ENCODE assay signal across 8 cellular contexts in genomic region chr12:109264095-109264942, GRCh38. TPM values are rescaled to one million over a fixed set of nuclear protein-coding genes. Genes with fewer than 3 reads are reported as not detected.
DNase-seq lines count a peak whose midpoint lies in the region; ATAC-seq, FAIRE-seq and TF ChIP-seq lines count a peak whose summit lies in the region.

No MANE protein-coding gene starts in this region.

- H3K36me3 Mint-ChIP-seq in endothelial cell (ENCODE audit: low read depth, unreplicated experiment): no peaks in the 10 kb centered on the region

- CTCF ChIA-PET in A549 (lab: Yijun Ruan, JAX): interaction anchor here (0.6 to 3.2 kb wide), 30 partner anchors 9 to 191 kb away, joined by 3 to 36 read pairs (median 4); no protein-coding TSS in a partner anchor

- H3K27ac ChIP-seq in A549 (no peak overlapping the region), WERI-Rb-1 (no peak overlapping the region), mesendoderm (ENCODE audit: low read depth, low read length) (no peak overlapping the region), suprapubic skin (peak overlapping the region; percentile 10)

- no peak overlapping the region for H2BK15ac ChIP-seq in mesendoderm (replicated peaks; ENCODE audit: low read depth)

- no peaks in the 10 kb centered on the region for H3K27me3 ChIP-seq in WERI-Rb-1 (ENCODE audit: insufficient read depth, low read depth, severe bottlenecking)
- H3K27me3 ChIP-seq in mesendoderm (ENCODE audit: insufficient read depth, low read length, poor library complexity): no peaks in the 10 kb centered on the region
- no peaks in the 10 kb centered on the region for H3K27me3 ChIP-seq in suprapubic skin

- 52% methylated on average over 21 of the region's 23 CpGs for WGBS in A549 (ENCODE audit: missing lambda C conversion rate)
- WGBS in mesendoderm (ENCODE audit: extremely low coverage, insufficient coverage, low lambda C conversion rate): no CpG with 5 or more reads among the region's 23 CpGs
- WGBS in suprapubic skin: 59% methylated on average over 23 of the region's 23 CpGs

- H3K4me3 ChIP-seq in A549: no peak overlapping the region
- H3K4me3 ChIP-seq in WERI-Rb-1 (ENCODE audit: low read depth, low read length): no peak overlapping the region
- no peak overlapping the region for H3K4me3 ChIP-seq in mesendoderm (ENCODE audit: low read length)
- H3K4me3 ChIP-seq in suprapubic skin: no peak overlapping the region

- no peak overlapping the region for H3K4me2 ChIP-seq in A549
- H3K4me2 ChIP-seq in mesendoderm (ENCODE audit: low read length): no peak overlapping the region

- no peaks in the 10 kb centered on the region for H3K79me2 ChIP-seq in mesendoderm (ENCODE audit: control insufficient read depth, insufficient read depth, low read length)

- peak overlapping the region; percentile 64 for H3K27ac Mint-ChIP-seq in endothelial cell (ENCODE audit: unreplicated experiment)

- no peak overlapping the region for H3K4me3 Mint-ChIP-seq in endothelial cell (ENCODE audit: unreplicated experiment)

- no peak overlapping the region for H3K18ac ChIP-seq in mesendoderm (ENCODE audit: low read length)

- H4K8ac ChIP-seq in mesendoderm (ENCODE audit: low read depth, low read length): no peak overlapping the region

- H3K23ac ChIP-seq in mesendoderm (ENCODE audit: low read length): no peak overlapping the region

- H3K4me1 Mint-ChIP-seq in endothelial cell (ENCODE audit: unreplicated experiment): peaks cover 2% of the 10 kb centered on the region

- no peak overlapping the region for H3K9ac ChIP-seq in mesendoderm (ENCODE audit: low read length)

- DNase-seq in A549 (ENCODE audit: low read depth in 1 of 2, low spot score in 1 of 2) (peak; percentile 78 to 86), NCI-H2081 treated with DMSO at 0.1 percent for 48 hours (lab: John Stamatoyannopoulos, UW) (peak; percentile 35), WERI-Rb-1 (peak; percentile 82), endothelial cell (ENCODE audit: low spot score) (peak; percentile 87), mesendoderm (peak; percentile 92), suprapubic skin (ENCODE audit: low spot score in 2 of 2) (peak; percentile 82 to 90)

- no peak overlapping the region for H2BK5ac ChIP-seq in mesendoderm (ENCODE audit: low read length)

- peak; percentile 69 for TF ChIP-seq CTCF in A549 (IDR thresholded peaks at IDR 0.05)
- peak; percentile 81 for TF ChIP-seq CTCF in GM12874 (IDR thresholded peaks at IDR 0.05; ENCODE audit: insufficient read depth, low read depth, low read length)
- TF ChIP-seq CTCF in WERI-Rb-1 (IDR thresholded peaks at IDR 0.05; ENCODE audit: low read depth, low read length): peak; percentile 92
- peak; percentile 79 for TF ChIP-seq CTCF in endothelial cell (IDR thresholded peaks at IDR 0.05; ENCODE audit: unreplicated experiment)
- TF ChIP-seq CTCF in suprapubic skin (IDR thresholded peaks at IDR 0.05): peak; percentile 42 to 52

- H3K79me1 ChIP-seq in mesendoderm (ENCODE audit: low read length): no peaks in the 10 kb centered on the region

- TF ChIP-seq POLR2A in A549 (IDR thresholded peaks at IDR 0.05; ENCODE audit: low read length) (no peak), suprapubic skin (IDR thresholded peaks at IDR 0.05) (no peak)

- peak; percentile 80 to 94; a peak in 5 of 6 replicates for ATAC-seq in A549
- no peak for ATAC-seq in HG02623 (IDR thresholded peaks at IDR 0.05; ENCODE audit: unreplicated experiment)

- POLR2A ChIA-PET in A549 (lab: Yijun Ruan, JAX): no interaction called here

- no peaks in the 10 kb centered on the region for H3K4me1 ChIP-seq in A549
- H3K4me1 ChIP-seq in mesendoderm (ENCODE audit: control insufficient read depth, low read depth, low read length): no peaks in the 10 kb centered on the region
- H3K4me1 ChIP-seq in suprapubic skin: no peaks in the 10 kb centered on the region

- FAIRE-seq in A549 (lab: Jason Lieb, UNC): no peak

- no peak overlapping the region for H2BK120ac ChIP-seq in mesendoderm (ENCODE audit: low read depth, low read length)

- no peaks in the 10 kb centered on the region for H3K9me3 Mint-ChIP-seq in endothelial cell (ENCODE audit: unreplicated experiment)

- TF ChIP-seq EP300 in A549 (IDR thresholded peaks at IDR 0.05) (no peak), suprapubic skin (IDR thresholded peaks at IDR 0.05) (no peak)

- H3K56ac ChIP-seq in mesendoderm (ENCODE audit: low read length): no peak overlapping the region

- TF ChIP-seq RAD21 in A549 (conservative IDR thresholded peaks at IDR 0.05 in 1 of 2, IDR thresholded peaks at IDR 0.05 in 1 of 2): peak; percentile 72 to 74

- peaks cover 3% of the 10 kb centered on the region for H3K27me3 Mint-ChIP-seq in endothelial cell (ENCODE audit: unreplicated experiment)

- H3K4ac ChIP-seq in mesendoderm (ENCODE audit: low read depth, low read length): no peak overlapping the region

- H3K9me3 ChIP-seq in A549 (no peaks in the 10 kb centered on the region), WERI-Rb-1 (ENCODE audit: severe bottlenecking) (no peaks in the 10 kb centered on the region), suprapubic skin (no peaks in the 10 kb centered on the region)

- H3K36me3 ChIP-seq in WERI-Rb-1 (no peaks in the 10 kb centered on the region; the same call in 1 of the 2 replicates), mesendoderm (ENCODE audit: control insufficient read depth, insufficient read depth, low read length) (no peaks in the 10 kb centered on the region), suprapubic skin (peaks cover 64% of the 10 kb centered on the region)

- no peak overlapping the region for H2AK5ac ChIP-seq in mesendoderm (ENCODE audit: low read length)

- no peak overlapping the region for H4K5ac ChIP-seq in mesendoderm (ENCODE audit: low read length)

TF ChIP-seq in A549, 52 proteins besides CTCF, POLR2A, EP300 and RAD21:
- TF ChIP-seq RNF2 (IDR thresholded peaks at IDR 0.05; ENCODE audit: borderline replicate concordance, low read depth): no peak
- peak; percentile 79 for TF ChIP-seq SMC3 (IDR thresholded peaks at IDR 0.05)

RNA-seq across cellular contexts. Expression of gene FOXN4, which starts 44.8 kb away (rescaled TPM):
- 0.04 TPM in 1 of 2 replicates, not detected in the other for polyA plus RNA-seq in A549 (2011; rRNA removed)
- polyA plus RNA-seq in A549 (2012; cell fraction: cytosol; rRNA removed): 0.03 and 0.08 TPM in 2 replicates
- polyA plus RNA-seq in A549 (2012; cell fraction: nucleus; rRNA removed): 0.50 and 0.61 TPM in 2 replicates
- polyA plus RNA-seq in A549 (2017; fragmentation: RNase III; extraction: RNeasy Plus Mini Kit Qiagen cat#74134 plus additional on column Dnase treatment): 0.04 to 0.07 TPM (median 0.05 TPM) in 3 replicates
- not detected in 2 replicates for polyA minus RNA-seq in A549 (2011; rRNA and poly(A)+ RNA removed)
- total RNA-seq in endothelial cell (ENCODE audit: unreplicated experiment): not detected
- 0.07 TPM for polyA plus RNA-seq in mesendoderm (2013, experiment 1 of 2)
- polyA plus RNA-seq in mesendoderm (2013, experiment 2 of 2): 0.06 TPM
- total RNA-seq in suprapubic skin: not detected

Comparison
In these comparisons a context has a peak if more than half of its experiments do, and no peak if none do; other contexts are left out.
1. DNase-seq: peak in every context shown above with its lines; median percentile 92 in mesendoderm; 87 in endothelial cell; 86 in suprapubic skin; 82 in A549; 82 in WERI-Rb-1; 35 in NCI-H2081 treated with DMSO at 0.1 percent for 48 hours.